In genomic region chr1:223067914-223068313, GRCh38 we compare ENCODE assay signal across 20 cellular contexts.
"Had no signal": no experiment of that assay in that cellular context is flagged by ENCODE, and none has a peak within 500 bp of the region (broad histone marks: within the 10 kb centered on the region; RNA-seq: fewer than 3 reads in every experiment).

No MANE protein-coding gene starts in this region.

- H3K36me3 Mint-ChIP-seq: memory B cell; natural killer cell; stimulated activated memory B cell treated with anti-CD40 and anti-IgM and Interleukin-4, amounts not matched to agents 10 μg/mL and 1 μg/mL and 100 μg/mL, for 72 hours; type B pancreatic cell had no signal

- H3K27me3 Mint-ChIP-seq: stimulated activated memory B cell treated with anti-CD40 and anti-IgM and Interleukin-4, amounts not matched to agents 10 μg/mL and 1 μg/mL and 100 μg/mL, for 72 hours; type B pancreatic cell had no signal

- ATAC-seq: effector memory CD8-positive, alpha-beta T cell; gastrocnemius medialis; left lobe of liver; natural killer cell; psoas muscle; right cardiac atrium; stimulated activated memory B cell treated with anti-CD40 and anti-IgM and Interleukin-4, amounts not matched to agents 10 μg/mL and 1 μg/mL and 100 μg/mL, for 72 hours; stimulated activated naive CD8-positive, alpha-beta T cell treated with anti-CD3 and anti-CD28 coated beads, Interleukin-15, Interleukin-2, amounts not matched to agents 100 U/mL and 50 U/mL, for 24 hours had no signal

- H3K27ac Mint-ChIP-seq: effector memory CD8-positive, alpha-beta T cell; memory B cell; natural killer cell; stimulated activated memory B cell treated with anti-CD40 and anti-IgM and Interleukin-4, amounts not matched to agents 10 μg/mL and 1 μg/mL and 100 μg/mL, for 72 hours; type B pancreatic cell had no signal

- H3K4me3 Mint-ChIP-seq: effector memory CD8-positive, alpha-beta T cell; memory B cell; natural killer cell; stimulated activated memory B cell treated with anti-CD40 and anti-IgM and Interleukin-4, amounts not matched to agents 10 μg/mL and 1 μg/mL and 100 μg/mL, for 72 hours; type B pancreatic cell had no signal

- H3K4me1 Mint-ChIP-seq: memory B cell; natural killer cell; stimulated activated memory B cell treated with anti-CD40 and anti-IgM and Interleukin-4, amounts not matched to agents 10 μg/mL and 1 μg/mL and 100 μg/mL, for 72 hours had no signal

- H3K9me3 Mint-ChIP-seq: effector memory CD8-positive, alpha-beta T cell; memory B cell; natural killer cell; stimulated activated memory B cell treated with anti-CD40 and anti-IgM and Interleukin-4, amounts not matched to agents 10 μg/mL and 1 μg/mL and 100 μg/mL, for 72 hours; type B pancreatic cell had no signal

- DNase-seq: cortex of kidney; effector memory CD8-positive, alpha-beta T cell; erythroblast; gastrocnemius medialis; head of caudate nucleus; kidney; natural killer cell; psoas muscle; right cardiac atrium; sigmoid colon; stimulated activated CD4-positive, alpha-beta T cell treated with anti-CD3 and anti-CD28 coated beads, Interleukin-2, amount 100 ng/mL, for 24 hours; stimulated activated CD4-positive, alpha-beta T cell treated with anti-CD3 and anti-CD28 coated beads, Interleukin-4, amount 100 ng/mL, for 24 hours; stimulated activated naive CD8-positive, alpha-beta T cell treated with anti-CD3 and anti-CD28 coated beads, Interleukin-15, Interleukin-2, amounts not matched to agents 100 U/mL and 50 U/mL, for 24 hours; substantia nigra; testis; tibial artery had no signal
